ENCODE assay signal across 1 cellular context in the genomic region with DNA sequence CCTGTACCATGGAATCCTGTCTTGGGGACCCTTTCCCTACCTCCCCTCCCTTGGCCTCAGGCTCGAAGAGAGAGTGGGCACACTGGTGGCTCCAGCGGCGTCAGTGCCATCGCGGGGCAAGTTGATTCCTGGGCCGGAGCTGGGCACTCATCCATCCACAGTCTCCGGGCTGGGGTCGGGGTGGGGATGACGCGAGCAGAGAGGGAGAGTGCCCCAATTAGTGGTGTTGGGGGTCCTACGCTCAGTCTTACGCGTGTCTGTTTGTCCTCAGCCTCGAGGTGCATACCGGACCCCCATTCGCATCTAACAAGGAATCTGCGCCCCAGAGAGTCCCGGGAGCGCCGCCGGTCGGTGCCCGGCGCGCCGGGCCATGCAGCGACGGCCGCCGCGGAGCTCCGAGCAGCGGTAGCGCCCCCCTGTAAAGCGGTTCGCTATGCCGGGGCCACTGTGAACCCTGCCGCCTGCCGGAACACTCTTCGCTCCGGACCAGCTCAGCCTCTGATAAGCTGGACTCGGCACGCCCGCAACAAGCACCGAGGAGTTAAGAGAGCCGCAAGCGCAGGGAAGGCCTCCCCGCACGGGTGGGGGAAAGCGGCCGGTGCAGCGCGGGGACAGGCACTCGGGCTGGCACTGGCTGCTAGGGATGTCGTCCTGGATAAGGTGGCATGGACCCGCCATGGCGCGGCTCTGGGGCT.
TF ChIP-seq lines count a peak whose summit lies in the region.

No MANE protein-coding gene starts in this region.

TF ChIP-seq in H1, 55 proteins besides CTCF, POLR2A, EP300 and RAD21 (continued from another document):
- TF ChIP-seq CHD7 (IDR thresholded peaks at IDR 0.05; ENCODE audit: insufficient replicate concordance, low read length): no peak
- no peak for TF ChIP-seq GABPA (IDR thresholded peaks at IDR 0.05; ENCODE audit: borderline replicate concordance, insufficient read depth, low read length)
- TF ChIP-seq SIX5 (IDR thresholded peaks at IDR 0.05; ENCODE audit: low read depth, low read length): no peak
- peak; percentile 80 for TF ChIP-seq KDM4A (IDR thresholded peaks at IDR 0.05; ENCODE audit: low read depth, low read length, severe bottlenecking)
- TF ChIP-seq YY1 (IDR thresholded peaks at IDR 0.05; ENCODE audit: low read depth, low read length): no peak
- no peak for TF ChIP-seq MAFK (IDR thresholded peaks at IDR 0.05; ENCODE audit: low read depth, low read length)
- no peak for TF ChIP-seq USF2 (IDR thresholded peaks at IDR 0.05; ENCODE audit: low read length)
- TF ChIP-seq SRF (IDR thresholded peaks at IDR 0.05; ENCODE audit: low read depth, low read length): no peak
- TF ChIP-seq E2F6 (IDR thresholded peaks at IDR 0.05): 0 out of 2 replicates have a peak, but pooled peaks have one; percentile 3
- TF ChIP-seq RBBP5 (IDR thresholded peaks at IDR 0.05; ENCODE audit: borderline replicate concordance, low read depth, low read length): no peak
- TF ChIP-seq JUND (IDR thresholded peaks at IDR 0.05; ENCODE audit: low read length): no peak
TF ChIP-seq in H1: peak in this region for 5.
